In genomic region chr22:45407793-45408192, GRCh38 we compare ENCODE assay signal across 33 cellular contexts. TPM values are rescaled to one million over a fixed set of nuclear protein-coding genes. Genes with fewer than 3 reads are reported as not detected.
DNase-seq lines count a peak whose midpoint lies in the region; TF ChIP-seq lines count a peak whose summit lies in the region.
"Had no signal": no experiment of that assay in that cellular context is flagged by ENCODE, and none has a peak within 500 bp of the region (broad histone marks: within the 10 kb centered on the region; RNA-seq: fewer than 3 reads in every experiment).

No MANE protein-coding gene starts in this region.

- H3K9me3 ChIP-seq in Caco-2 (no peaks in the 10 kb centered on the region), HEK293 (ENCODE audit: control insufficient read depth, insufficient read depth, low read depth, low read length) (no peaks in the 10 kb centered on the region)

- POLR2A ChIA-PET in Caco-2 (lab: Charles Lee) (no interaction called here), HEK293 (lab: Yijun Ruan, JAX) (no interaction called here)

- no peaks in the 10 kb centered on the region for H3K9me3 Mint-ChIP-seq in Caco-2 (ENCODE audit: unreplicated experiment)

- H3K27ac ChIP-seq in HEK293 (ENCODE audit: extremely low read depth, low read depth, low read length) = no peak overlapping the region
- H3K27ac ChIP-seq: 22Rv1; A549; BLaER1; BLaER1 treated with 17β-estradiol and CSF1 and Interleukin-3, amounts not matched to agents 10 nM and 100 nM; C4-2B had no signal

- peaks cover 24% of the 10 kb centered on the region for H3K36me3 Mint-ChIP-seq in Caco-2 (ENCODE audit: insufficient read depth, unreplicated experiment)
- H3K36me3 Mint-ChIP-seq: CD4-positive, alpha-beta memory T cell; CD8-positive, alpha-beta T cell had no signal

- no peaks in the 10 kb centered on the region for H3K27me3 Mint-ChIP-seq in Caco-2 (ENCODE audit: insufficient read depth, unreplicated experiment)
- H3K27me3 Mint-ChIP-seq: B cell; CD4-positive, alpha-beta memory T cell had no signal

- BruUV-seq in Caco-2 (replicated peaks; lab: Mats Ljungman, UMichigan) = no TSS peak

- peaks cover 26% of the 10 kb centered on the region for H3K4me1 Mint-ChIP-seq in Caco-2 (ENCODE audit: low read depth, unreplicated experiment)

- peak overlapping the region; percentile 70 for H3K27ac Mint-ChIP-seq in Caco-2 (ENCODE audit: unreplicated experiment)
- H3K27ac Mint-ChIP-seq: B cell; CD14-positive monocyte; CD4-positive, alpha-beta memory T cell; CD4-positive, alpha-beta T cell; CD4-positive, CD25-positive, alpha-beta regulatory T cell; CD8-positive, alpha-beta memory T cell; CD8-positive, alpha-beta T cell had no signal

- peak overlapping the region; percentile 54 for H3K4me3 Mint-ChIP-seq in Caco-2 (ENCODE audit: unreplicated experiment)
- H3K4me3 Mint-ChIP-seq: B cell; CD14-positive monocyte; CD4-positive, alpha-beta memory T cell; CD4-positive, alpha-beta T cell; CD4-positive, CD25-positive, alpha-beta regulatory T cell; CD8-positive, alpha-beta memory T cell; CD8-positive, alpha-beta T cell had no signal

- peaks cover 46% of the 10 kb centered on the region for H3K4me1 ChIP-seq in Caco-2
- no peaks in the 10 kb centered on the region for H3K4me1 ChIP-seq in HEK293 (ENCODE audit: control insufficient read depth, insufficient read depth, low read length)
- H3K4me1 ChIP-seq: A549, BE2C, BLaER1 had no signal

- DNase-seq in Caco-2 (no peak), NCI-H1105 treated with DMSO at 0.1 percent for 48 hours (lab: John Stamatoyannopoulos, UW) (no peak)
- no peak for DNase-seq in activated naive CD4-positive, alpha-beta T cell (lab: John Stamatoyannopoulos, UW)
- DNase-seq: 8988T; ACHN; AML-193; BE2C; C1 segment of cervical spinal cord; Calu3; CD4-positive, alpha-beta memory T cell; CD4-positive, alpha-beta T cell; CD4-positive, CD25-positive, alpha-beta regulatory T cell; CD8-positive, alpha-beta memory T cell; CD8-positive, alpha-beta T cell; COR-L47; DMS 273 treated with DMSO at 0.1 percent for 48 hours; DMS153; DMS53; DMS79; DMS79 treated with DMSO at 0.1 percent for 48 hours; DND-41; EL had no signal

- CTCF ChIA-PET in Caco-2 (lab: Charles Lee) = no interaction called here
- CTCF ChIA-PET in HEK293 (lab: Yijun Ruan, JAX) = no interaction called here

- no peak overlapping the region for H3K4me3 ChIP-seq in Caco-2 (ENCODE audit: low read depth, low read length)
- no peak overlapping the region for H3K4me3 ChIP-seq in HEK293 (ENCODE audit: low read depth, low read length)
- H3K4me3 ChIP-seq: A549; BLaER1; BLaER1 treated with 17β-estradiol and CSF1 and Interleukin-3, amounts not matched to agents 10 nM and 100 nM had no signal

- no peak for TF ChIP-seq CTCF in Caco-2 (IDR thresholded peaks at IDR 0.05; ENCODE audit: insufficient read depth in 1 of 2, low read depth in 1 of 2, low read length in 1 of 2, severe bottlenecking in 1 of 2, unreplicated experiment in 1 of 2)
- no peak for TF ChIP-seq CTCF in HEK293 (tag by site-specific recombination; IDR thresholded peaks at IDR 0.05)

- H3K36me3 ChIP-seq in Caco-2 (ENCODE audit: control insufficient read depth, insufficient read depth, low read length) = no peaks in the 10 kb centered on the region; the same call in 1 of the 2 replicates
- no peaks in the 10 kb centered on the region for H3K36me3 ChIP-seq in HEK293 (ENCODE audit: control insufficient read depth in 2 of 2, insufficient read depth in 1 of 2, low read length in 2 of 2)
- H3K36me3 ChIP-seq: BE2C; BLaER1; BLaER1 treated with 17β-estradiol and CSF1 and Interleukin-3, amounts not matched to agents 10 nM and 100 nM had no signal

- H3K27me3 ChIP-seq in Caco-2 (replicated peaks; ENCODE audit: control insufficient read depth, insufficient read depth, low read length) = no peaks in the 10 kb centered on the region
- H3K27me3 ChIP-seq: BE2C had no signal

- intact Hi-C loops in Caco-2 (cut with micrococcal nuclease; ENCODE audit: unreplicated experiment) = no loop called here

TF ChIP-seq in HEK293, 187 proteins besides CTCF, POLR2A, EP300 and RAD21:
- no peak for TF ChIP-seq ZNF114 (tag by site-specific recombination; IDR thresholded peaks at IDR 0.05)
- peak; percentile 91 for TF ChIP-seq ZNF26 (tag by site-specific recombination; IDR thresholded peaks at IDR 0.05)
TF ChIP-seq in HEK293: peak in this region for 1.

RNA-seq across cellular contexts. Expression of gene SMC1B, which starts 5.6 kb away (rescaled TPM):
- total RNA-seq in Caco-2 (2022) = 4.6 and 5.3 TPM in 2 replicates
- total RNA-seq: A172; A673; Calu3; CD4-positive, alpha-beta T cell; CD4-positive, CD25-positive, alpha-beta regulatory T cell; CD8-positive, alpha-beta T cell; Daoy had no signal

RNA-seq across cellular contexts. Expression of gene RIBC2, which starts 5.7 kb away (rescaled TPM):
- total RNA-seq in Caco-2 (2022) = 11.5 and 14.1 TPM in 2 replicates
- total RNA-seq: A172; B cell; CD4-positive, alpha-beta memory T cell had no signal
